19 cellular contexts compared by ENCODE assay signal in the genomic region with DNA sequence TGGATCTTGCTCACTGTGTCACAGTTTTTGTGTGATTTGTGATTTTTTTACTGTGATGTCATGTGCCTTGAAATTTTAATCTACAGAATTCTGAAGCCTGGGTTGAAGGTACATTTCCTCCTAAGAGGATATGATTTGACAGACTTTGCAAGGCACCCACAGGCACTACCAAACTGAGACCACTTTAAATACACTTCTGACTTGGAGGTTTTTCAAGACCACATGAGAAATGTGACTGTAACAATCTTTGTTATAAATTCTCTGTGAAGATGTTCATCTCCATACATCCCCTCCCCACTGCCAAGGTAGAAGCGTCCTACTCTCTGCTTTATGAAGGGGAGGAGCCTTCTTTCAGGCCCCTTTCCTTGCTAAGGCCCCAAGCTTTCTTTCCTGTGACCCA. TPM values are rescaled to one million over a fixed set of nuclear protein-coding genes. Genes with fewer than 3 reads are reported as not detected.
DNase-seq lines count a peak whose midpoint lies in the region; ATAC-seq and TF ChIP-seq lines count a peak whose summit lies in the region.
"Had no signal": no experiment of that assay in that cellular context is flagged by ENCODE, and none has a peak within 500 bp of the region (broad histone marks: within the 10 kb centered on the region; RNA-seq: fewer than 3 reads in every experiment).

No MANE protein-coding gene starts in this region.

- H2AFZ ChIP-seq in DND-41 (ENCODE audit: low read depth, low read length) (no peak overlapping the region), neural progenitor cell (replicated peaks) (no peak overlapping the region)

- H3K27ac ChIP-seq in DND-41 (ENCODE audit: low read length) = no peak overlapping the region
- H3K27ac ChIP-seq in neural progenitor cell = no peak overlapping the region
- H3K27ac ChIP-seq: HL-60 had no signal

- H3K4me3 ChIP-seq in DND-41 (ENCODE audit: low read depth in 1 of 2, low read length in 2 of 2) = no peak overlapping the region
- H3K4me3 ChIP-seq in neural progenitor cell = no peak overlapping the region

- no peak for TF ChIP-seq CTCF in DND-41 (IDR thresholded peaks at IDR 0.05; ENCODE audit: borderline replicate concordance, extremely low read depth, low read length, poor library complexity, severe bottlenecking)
- no peak for TF ChIP-seq CTCF in neural progenitor cell (IDR thresholded peaks at IDR 0.05)

- H3K4me1 Mint-ChIP-seq in activated T-cell treated with anti-CD3 and anti-CD28 coated beads, Interleukin-2, amount 50 U/mL, for 72 hours (ENCODE audit: low read depth) = peaks cover 29% of the 10 kb centered on the region
- H3K4me1 Mint-ChIP-seq in activated CD8-positive, alpha-beta T cell treated with anti-CD3 and anti-CD28 coated beads, Interleukin-2, amount 10 ng/mL, durations not matched to agents 7 days and 5 days (ENCODE audit: low read depth) = peaks cover 15% of the 10 kb centered on the region
- no peaks in the 10 kb centered on the region for H3K4me1 Mint-ChIP-seq in neural progenitor cell
- H3K4me1 Mint-ChIP-seq in stimulated activated effector memory CD8-positive, alpha-beta T cell treated with anti-CD3 and anti-CD28 coated beads, Interleukin-12 subunit alpha, Interleukin-12 subunit beta, amount 100 ng/mL, for 72 hours = peaks cover 44% of the 10 kb centered on the region

- no peaks in the 10 kb centered on the region for H3K9me3 ChIP-seq in DND-41 (ENCODE audit: insufficient read depth, low read length, severe bottlenecking)
- H3K9me3 ChIP-seq in neural progenitor cell (ENCODE audit: low read depth) = no peaks in the 10 kb centered on the region

- H3K27me3 ChIP-seq in DND-41 (ENCODE audit: insufficient read depth, low read length, poor library complexity) (no peaks in the 10 kb centered on the region), neural progenitor cell (no peaks in the 10 kb centered on the region)

- peaks cover 17% of the 10 kb centered on the region; the same call in 1 of the 2 replicates for H4K20me1 ChIP-seq in DND-41 (ENCODE audit: insufficient read depth, low read length)
- peaks cover 20% of the 10 kb centered on the region for H4K20me1 ChIP-seq in neural progenitor cell (ENCODE audit: low read depth)

- H3K4me3 Mint-ChIP-seq in activated T-cell treated with anti-CD3 and anti-CD28 coated beads, Interleukin-2, amount 50 U/mL, for 72 hours = no peak overlapping the region
- no peak overlapping the region for H3K4me3 Mint-ChIP-seq in activated CD8-positive, alpha-beta T cell treated with anti-CD3 and anti-CD28 coated beads, Interleukin-2, amount 10 ng/mL, durations not matched to agents 7 days and 5 days
- H3K4me3 Mint-ChIP-seq in neural progenitor cell = peak overlapping the region; percentile 33
- H3K4me3 Mint-ChIP-seq in stimulated activated effector memory CD8-positive, alpha-beta T cell treated with anti-CD3 and anti-CD28 coated beads, Interleukin-12 subunit alpha, Interleukin-12 subunit beta, amount 100 ng/mL, for 72 hours = no peak overlapping the region

- H3K9ac ChIP-seq in DND-41 (ENCODE audit: low read depth, low read length) = no peak overlapping the region
- H3K9ac ChIP-seq in neural progenitor cell = no peak overlapping the region

- H3K9me3 Mint-ChIP-seq in activated T-cell treated with anti-CD3 and anti-CD28 coated beads, Interleukin-2, amount 50 U/mL, for 72 hours = peaks cover 5 to 9% of the 10 kb centered on the region in 2 donors
- peaks cover 12% of the 10 kb centered on the region for H3K9me3 Mint-ChIP-seq in activated CD8-positive, alpha-beta T cell treated with anti-CD3 and anti-CD28 coated beads, Interleukin-2, amount 10 ng/mL, durations not matched to agents 7 days and 5 days (ENCODE audit: insufficient read depth)
- peaks cover 40% of the 10 kb centered on the region for H3K9me3 Mint-ChIP-seq in neural progenitor cell
- peaks cover 6% of the 10 kb centered on the region for H3K9me3 Mint-ChIP-seq in stimulated activated effector memory CD8-positive, alpha-beta T cell treated with anti-CD3 and anti-CD28 coated beads, Interleukin-12 subunit alpha, Interleukin-12 subunit beta, amount 100 ng/mL, for 72 hours

- H3K4me1 ChIP-seq in DND-41 (ENCODE audit: insufficient read depth, low read length) = no peaks in the 10 kb centered on the region
- no peaks in the 10 kb centered on the region for H3K4me1 ChIP-seq in neural progenitor cell

- CTCF ChIA-PET in activated CD8-positive, alpha-beta T cell treated with anti-CD3 and anti-CD28 coated beads, Interleukin-2, amount 10 ng/mL, durations not matched to agents 7 days and 5 days (lab: Charles Lee) = interaction anchor here (1.4 kb wide), 1 partner anchor 119 kb away, joined by 3 read pairs; no protein-coding TSS in a partner anchor

- H3K36me3 ChIP-seq in DND-41 (ENCODE audit: insufficient read depth, low read length) = peaks cover 23% of the 10 kb centered on the region
- H3K36me3 ChIP-seq in neural progenitor cell = peaks cover 11% of the 10 kb centered on the region

- no peak overlapping the region for H3K4me2 ChIP-seq in DND-41 (ENCODE audit: insufficient read depth, low read length)
- H3K4me2 ChIP-seq in neural progenitor cell = no peak overlapping the region

- no peaks in the 10 kb centered on the region for H3F3A ChIP-seq in neural progenitor cell (ENCODE audit: low read depth)

- no peaks in the 10 kb centered on the region for H3K27me3 Mint-ChIP-seq in activated T-cell treated with anti-CD3 and anti-CD28 coated beads, Interleukin-2, amount 50 U/mL, for 72 hours (ENCODE audit: low read depth)
- H3K27me3 Mint-ChIP-seq in activated CD8-positive, alpha-beta T cell treated with anti-CD3 and anti-CD28 coated beads, Interleukin-2, amount 10 ng/mL, durations not matched to agents 7 days and 5 days (ENCODE audit: low read depth) = no peaks in the 10 kb centered on the region
- no peaks in the 10 kb centered on the region for H3K27me3 Mint-ChIP-seq in neural progenitor cell (ENCODE audit: insufficient read depth, low read depth)
- H3K27me3 Mint-ChIP-seq: IgD-negative memory B cell had no signal

- POLR2A ChIA-PET in activated CD8-positive, alpha-beta T cell treated with anti-CD3 and anti-CD28 coated beads, Interleukin-2, amount 10 ng/mL, durations not matched to agents 7 days and 5 days (lab: Charles Lee) = no interaction called here

- H3K36me3 Mint-ChIP-seq in activated T-cell treated with anti-CD3 and anti-CD28 coated beads, Interleukin-2, amount 50 U/mL, for 72 hours (ENCODE audit: insufficient read depth in 2 of 2) = peaks cover 10 to 11% of the 10 kb centered on the region in 2 donors
- H3K36me3 Mint-ChIP-seq in activated CD8-positive, alpha-beta T cell treated with anti-CD3 and anti-CD28 coated beads, Interleukin-2, amount 10 ng/mL, durations not matched to agents 7 days and 5 days (ENCODE audit: low read depth) = peaks cover 23% of the 10 kb centered on the region
- peaks cover 49% of the 10 kb centered on the region for H3K36me3 Mint-ChIP-seq in neural progenitor cell
- H3K36me3 Mint-ChIP-seq in stimulated activated effector memory CD8-positive, alpha-beta T cell treated with anti-CD3 and anti-CD28 coated beads, Interleukin-12 subunit alpha, Interleukin-12 subunit beta, amount 100 ng/mL, for 72 hours = peaks cover 32% of the 10 kb centered on the region

- DNase-seq in activated T-cell treated with anti-CD3 and anti-CD28 coated beads, Interleukin-2, amount 50 U/mL, for 72 hours = no peak
- DNase-seq in activated T-cell treated with anti-CD3 and anti-CD28 coated beads, Interleukin-2, amount 50 U/mL, for 1 hour = no peak
- no peak for DNase-seq in DND-41
- DNase-seq in activated CD8-positive, alpha-beta T cell treated with anti-CD3 and anti-CD28 coated beads, Interleukin-2, amount 10 ng/mL, durations not matched to agents 7 days and 5 days = no peak
- no peak for DNase-seq in neural progenitor cell (ENCODE audit: low spot score)
- no peak for DNase-seq in ecto neural progenitor cell (ENCODE audit: low spot score)
- no peak for DNase-seq in stimulated activated effector memory CD8-positive, alpha-beta T cell treated with anti-CD3 and anti-CD28 coated beads, Interleukin-12 subunit alpha, Interleukin-12 subunit beta, amount 100 ng/mL, for 72 hours (ENCODE audit: low spot score in 2 of 2)
- DNase-seq: 8988T, ACHN, DMS153, NCI-H1092 treated with DMSO at 0.1 percent for 48 hours, NCI-H1436 treated with DMSO at 0.1 percent for 48 hours, NCI-H187 treated with DMSO at 0.1 percent for 48 hours, NCI-H2171 treated with DMSO at 0.1 percent for 48 hours, NCI-H345, NCI-H524 treated with DMSO at 0.1 percent for 48 hours, NCI-H774 had no signal

- H3K79me2 ChIP-seq in DND-41 (ENCODE audit: insufficient read depth, low read length) = peaks cover 92% of the 10 kb centered on the region
- H3K79me2 ChIP-seq in neural progenitor cell (ENCODE audit: low read depth) = peaks cover 99% of the 10 kb centered on the region

- H3K27ac Mint-ChIP-seq in activated T-cell treated with anti-CD3 and anti-CD28 coated beads, Interleukin-2, amount 50 U/mL, for 72 hours = peak overlapping the region; percentile 24
- no peak overlapping the region for H3K27ac Mint-ChIP-seq in activated CD8-positive, alpha-beta T cell treated with anti-CD3 and anti-CD28 coated beads, Interleukin-2, amount 10 ng/mL, durations not matched to agents 7 days and 5 days
- H3K27ac Mint-ChIP-seq in neural progenitor cell = no peak overlapping the region
- no peak overlapping the region for H3K27ac Mint-ChIP-seq in stimulated activated effector memory CD8-positive, alpha-beta T cell treated with anti-CD3 and anti-CD28 coated beads, Interleukin-12 subunit alpha, Interleukin-12 subunit beta, amount 100 ng/mL, for 72 hours
- H3K27ac Mint-ChIP-seq: IgD-negative memory B cell had no signal

- ATAC-seq in activated T-cell treated with anti-CD3 and anti-CD28 coated beads, Interleukin-2, amount 50 U/mL, for 72 hours (replicated peaks in 1 of 2) = no peak
- ATAC-seq in DND-41 (ENCODE audit: insufficient read depth, low read depth) = 0 out of 3 replicates have a peak, but pooled peaks have one; percentile 22
- ATAC-seq in activated CD8-positive, alpha-beta T cell treated with anti-CD3 and anti-CD28 coated beads, Interleukin-2, amount 10 ng/mL, durations not matched to agents 7 days and 5 days = peak; percentile 39
- no peak for ATAC-seq in stimulated activated effector memory CD8-positive, alpha-beta T cell treated with anti-CD3 and anti-CD28 coated beads, Interleukin-12 subunit alpha, Interleukin-12 subunit beta, amount 100 ng/mL, for 72 hours

RNA-seq across cellular contexts. Expression of gene UBXN7, which starts 22.8 kb away (rescaled TPM):
- 10 to 100 TPM; 77.3 to 89.6 TPM for total RNA-seq in activated T-cell treated with anti-CD3 and anti-CD28 coated beads, Interleukin-2, amount 50 U/mL, for 72 hours
- total RNA-seq in activated CD8-positive, alpha-beta T cell treated with anti-CD3 and anti-CD28 coated beads, Interleukin-2, amount 10 ng/mL, durations not matched to agents 7 days and 5 days = 10 to 100 TPM; 43.5 to 45.1 TPM
- 46.2 and 68.7 TPM in 2 replicates for total RNA-seq in neural progenitor cell (ENCODE audit: low replicate concordance)

Comparison
In these comparisons a context has a peak if more than half of its experiments do, and no peak if none do; other contexts are left out.
1. ATAC-seq: peak in DND-41 (single experiment) and activated CD8-positive, alpha-beta T cell treated with anti-CD3 and anti-CD28 coated beads, Interleukin-2, amount 10 ng/mL, durations not matched to agents 7 days and 5 days (single experiment); none in activated T-cell treated with anti-CD3 and anti-CD28 coated beads, Interleukin-2, amount 50 U/mL, for 72 hours (0 of 2) and stimulated activated effector memory CD8-positive, alpha-beta T cell treated with anti-CD3 and anti-CD28 coated beads, Interleukin-12 subunit alpha, Interleukin-12 subunit beta, amount 100 ng/mL, for 72 hours (single experiment).